ENCODE assay signal across 1 cellular context in the genomic region with DNA sequence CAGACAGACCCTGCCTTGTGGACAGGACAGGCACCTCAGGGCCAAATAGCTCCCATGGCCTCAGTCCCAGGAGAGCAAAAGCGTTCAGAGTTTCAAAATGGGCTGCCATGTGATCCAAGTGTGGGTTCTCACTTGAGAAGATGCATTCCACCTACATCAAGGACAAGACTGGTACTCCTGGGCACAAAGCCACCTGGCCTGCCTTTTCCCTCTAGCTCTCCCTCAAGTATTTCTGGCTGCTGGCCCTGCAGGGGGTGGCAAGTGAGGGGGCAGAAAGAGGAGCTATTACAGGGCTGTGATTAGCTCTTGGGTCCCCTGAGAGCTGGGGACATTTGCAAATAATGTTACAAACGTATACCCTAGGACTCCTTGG.
TF ChIP-seq lines count a peak whose summit lies in the region.

No MANE protein-coding gene starts in this region.

TF ChIP-seq in IMR-90, 13 proteins besides CTCF, POLR2A, EP300 and RAD21:
- no peak for TF ChIP-seq CHD1 (IDR thresholded peaks at IDR 0.05; ENCODE audit: low read depth, low read length)
- no peak for TF ChIP-seq FOS (IDR thresholded peaks at IDR 0.05; ENCODE audit: low read depth, low read length)
- TF ChIP-seq, protein P1, sequence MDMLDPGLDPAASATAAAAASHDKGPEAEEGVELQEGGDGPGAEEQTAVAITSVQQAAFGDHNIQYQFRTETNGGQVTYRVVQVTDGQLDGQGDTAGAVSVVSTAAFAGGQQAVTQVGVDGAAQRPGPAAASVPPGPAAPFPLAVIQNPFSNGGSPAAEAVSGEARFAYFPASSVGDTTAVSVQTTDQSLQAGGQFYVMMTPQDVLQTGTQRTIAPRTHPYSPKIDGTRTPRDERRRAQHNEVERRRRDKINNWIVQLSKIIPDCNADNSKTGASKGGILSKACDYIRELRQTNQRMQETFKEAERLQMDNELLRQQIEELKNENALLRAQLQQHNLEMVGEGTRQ (IDR thresholded peaks at IDR 0.05; ENCODE audit: low read depth, low read length): no peak
- TF ChIP-seq BHLHE40 (IDR thresholded peaks at IDR 0.05; ENCODE audit: low read depth, low read length): no peak
- no peak for TF ChIP-seq NFE2L2 (IDR thresholded peaks at IDR 0.05; ENCODE audit: low read depth, low read length)
- no peak for TF ChIP-seq RCOR1 (IDR thresholded peaks at IDR 0.05; ENCODE audit: insufficient replicate concordance, low read length)
- no peak for TF ChIP-seq CEBPB (IDR thresholded peaks at IDR 0.05; ENCODE audit: low read depth, low read length)
- TF ChIP-seq, protein P2, sequence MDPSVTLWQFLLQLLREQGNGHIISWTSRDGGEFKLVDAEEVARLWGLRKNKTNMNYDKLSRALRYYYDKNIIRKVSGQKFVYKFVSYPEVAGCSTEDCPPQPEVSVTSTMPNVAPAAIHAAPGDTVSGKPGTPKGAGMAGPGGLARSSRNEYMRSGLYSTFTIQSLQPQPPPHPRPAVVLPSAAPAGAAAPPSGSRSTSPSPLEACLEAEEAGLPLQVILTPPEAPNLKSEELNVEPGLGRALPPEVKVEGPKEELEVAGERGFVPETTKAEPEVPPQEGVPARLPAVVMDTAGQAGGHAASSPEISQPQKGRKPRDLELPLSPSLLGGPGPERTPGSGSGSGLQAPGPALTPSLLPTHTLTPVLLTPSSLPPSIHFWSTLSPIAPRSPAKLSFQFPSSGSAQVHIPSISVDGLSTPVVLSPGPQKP (IDR thresholded peaks at IDR 0.05; ENCODE audit: borderline replicate concordance, low read depth, low read length): no peak
